Comparison of ENCODE assay signal across 1 cellular context in the genomic region with DNA sequence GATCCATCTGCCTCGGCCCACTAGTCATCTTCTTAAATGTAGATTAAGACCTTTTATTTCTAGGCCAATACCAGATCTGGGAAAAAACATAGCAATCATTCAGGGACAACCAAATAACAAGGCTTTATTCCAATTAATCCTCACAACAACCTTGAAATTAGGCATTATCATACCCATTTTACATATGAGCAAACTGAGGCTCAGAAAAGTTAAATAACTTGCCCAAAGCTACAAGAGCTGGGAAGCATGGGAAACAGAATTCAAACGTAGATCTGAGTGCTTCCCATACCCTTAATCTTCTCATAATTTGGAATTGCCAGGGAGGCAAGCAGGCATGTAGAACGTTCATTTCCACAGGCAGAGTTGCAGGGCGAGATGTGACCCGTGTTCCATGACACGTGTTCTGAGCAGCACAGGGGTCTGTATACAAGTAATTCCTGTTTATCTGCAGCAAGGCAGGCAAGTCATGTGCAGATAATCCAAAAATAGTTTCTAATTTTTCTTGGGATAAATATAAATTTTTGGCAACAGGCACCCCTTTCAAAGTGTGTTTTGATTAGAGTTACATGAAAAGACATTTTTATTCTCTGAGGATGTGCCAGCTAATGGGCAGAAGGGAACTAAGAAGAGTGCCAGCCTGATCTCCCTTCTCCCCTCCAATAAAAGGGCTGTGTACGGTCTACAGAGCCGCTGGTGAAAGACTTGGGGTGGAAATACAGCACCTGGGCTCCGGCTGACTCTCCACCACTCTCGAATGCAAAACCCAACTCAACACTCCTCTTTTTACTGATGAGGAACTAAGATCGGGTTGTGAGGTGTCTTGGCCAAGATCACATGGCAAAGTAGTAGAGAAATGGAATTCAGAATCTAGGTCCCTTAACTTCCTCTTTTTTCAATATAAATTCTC.
TF ChIP-seq lines count a peak whose summit lies in the region.

No MANE protein-coding gene starts in this region.

TF ChIP-seq in SK-N-SH, 30 proteins besides CTCF, POLR2A, EP300 and RAD21 (continued from another document):
- no peak for TF ChIP-seq PBX3 (IDR thresholded peaks at IDR 0.05)
TF ChIP-seq in SK-N-SH: peak in this region for 0.
